ENCODE assay signal across 1 cellular context in genomic region chr1:53574621-53575020, GRCh38.
TF ChIP-seq lines count a peak whose summit lies in the region.

No MANE protein-coding gene starts in this region.

TF ChIP-seq in GM23338, 12 proteins besides CTCF, POLR2A, EP300 and RAD21:
- no peak for TF ChIP-seq ZNF462 (CRISPR knock-in tag; IDR thresholded peaks at IDR 0.05)
- no peak for TF ChIP-seq JUNB (IDR thresholded peaks at IDR 0.05; ENCODE audit: unreplicated experiment)
- no peak for TF ChIP-seq EZH2 (IDR thresholded peaks at IDR 0.05; ENCODE audit: low read depth, unreplicated experiment)
- no peak for TF ChIP-seq CREB1 (CRISPR knock-in tag; IDR thresholded peaks at IDR 0.05; ENCODE audit: low read depth)
- no peak for TF ChIP-seq NANOG (IDR thresholded peaks at IDR 0.05; ENCODE audit: borderline replicate concordance)
- TF ChIP-seq ZNF114 (CRISPR knock-in tag; IDR thresholded peaks at IDR 0.05): no peak
- no peak for TF ChIP-seq REST (IDR thresholded peaks at IDR 0.05; ENCODE audit: unreplicated experiment)
- no peak for TF ChIP-seq POLR2AphosphoS5 (IDR thresholded peaks at IDR 0.05; ENCODE audit: low read depth)
- TF ChIP-seq ETS1 (IDR thresholded peaks at IDR 0.05): no peak
- no peak for TF ChIP-seq EZH2phosphoT487 (IDR thresholded peaks at IDR 0.05; ENCODE audit: unreplicated experiment)
- TF ChIP-seq ZNF331 (CRISPR knock-in tag; IDR thresholded peaks at IDR 0.05; ENCODE audit: low read depth): no peak
TF ChIP-seq in GM23338: peak in this region for 0.
